30 cellular contexts compared by ENCODE assay signal in the genomic region with DNA sequence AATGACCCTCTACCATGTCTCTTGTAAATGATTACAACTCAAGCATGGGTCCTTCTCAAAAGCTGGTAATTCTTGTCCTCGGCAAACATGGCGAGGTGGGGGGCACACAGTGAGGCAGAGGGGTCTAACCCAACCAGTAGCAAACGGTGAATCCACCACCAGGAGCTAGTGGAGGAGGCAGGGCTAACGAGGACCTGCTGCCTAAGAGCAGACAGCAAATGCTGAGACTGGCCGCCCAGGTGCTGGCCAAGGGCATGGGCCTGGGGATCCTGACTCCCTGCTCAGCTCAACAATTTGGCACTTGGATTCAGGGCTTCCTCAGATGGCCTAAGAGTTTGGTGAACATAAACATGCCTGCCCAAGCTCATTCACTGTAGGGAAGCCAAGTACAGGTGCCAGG. TPM values are rescaled to one million over a fixed set of nuclear protein-coding genes. Genes with fewer than 3 reads are reported as not detected.
"Had no signal": no experiment of that assay in that cellular context is flagged by ENCODE, and none has a peak within 500 bp of the region (broad histone marks: within the 10 kb centered on the region; RNA-seq: fewer than 3 reads in every experiment).

No MANE protein-coding gene starts in this region.

- H3K4me1 Mint-ChIP-seq: activated CD4-positive, alpha-beta T cell treated with anti-CD3 and anti-CD28 coated beads, Interleukin-2, amount 10 ng/mL, durations not matched to agents 24 days and 14 days; activated naive CD8-positive, alpha-beta T cell treated with anti-CD3 and anti-CD28 coated beads, Interleukin-2, amount 50 U/mL, for 24 hours; brain had no signal

- DNase-seq: activated CD4-positive, alpha-beta T cell treated with anti-CD3 and anti-CD28 coated beads for 1 hour; activated CD4-positive, alpha-beta T cell treated with anti-CD3 and anti-CD28 coated beads, Interleukin-2, amount 10 ng/mL, durations not matched to agents 24 days and 14 days; activated CD4-positive, alpha-beta T cell treated with anti-CD3 and anti-CD28 coated beads, Interleukin-2, amount 50 U/mL, for 48 hours; activated CD4-positive, CD25-positive, alpha-beta regulatory T cell; activated CD8-positive, alpha-beta T cell treated with anti-CD3 and anti-CD28 coated beads, Interleukin-2, amount 10 ng/mL, durations not matched to agents 7 days and 5 days; activated gamma-delta T cell treated with Interleukin-2 at 50 U/mL for 16 hours; activated naive CD4-positive, alpha-beta T cell treated with anti-CD3 and anti-CD28 coated beads, Interleukin-2, amount 10 ng/mL, durations not matched to agents 7 days and 5 days; activated naive CD8-positive, alpha-beta T cell treated with anti-CD3 and anti-CD28 coated beads, Interleukin-2, amount 50 U/mL, for 24 hours; activated T-cell treated with anti-CD3 and anti-CD28 coated beads, Interleukin-2, amount 50 U/mL, for 24 hours; anterior cingulate cortex; cerebellar nuclear complex; Karpas-422; KBM-7; NCI-H1105; NCI-H1417 treated with DMSO at 0.1 percent for 48 hours; NCI-H1930; NCI-H2081 treated with DMSO at 0.1 percent for 48 hours; NCI-H226; NCI-H446 treated with DMSO at 0.1 percent for 48 hours; NCI-H524; SIG-M5; T-cell; T-helper 2 cell; T-helper 9 cell; WERI-Rb-1 had no signal

- H3K36me3 Mint-ChIP-seq: activated naive CD8-positive, alpha-beta T cell had no signal

- H3K27me3 Mint-ChIP-seq: activated CD4-positive, alpha-beta T cell treated with anti-CD3 and anti-CD28 coated beads, Interleukin-2, amount 10 ng/mL, durations not matched to agents 24 days and 14 days; activated naive CD4-positive, alpha-beta T cell treated with anti-CD3 and anti-CD28 coated beads, Interleukin-2, amount 10 ng/mL, durations not matched to agents 7 days and 5 days; activated naive CD8-positive, alpha-beta T cell; activated naive CD8-positive, alpha-beta T cell treated with anti-CD3 and anti-CD28 coated beads, Interleukin-2, amount 50 U/mL, for 24 hours; activated T-cell treated with anti-CD3 and anti-CD28 coated beads, Interleukin-2, amount 50 U/mL, for 24 hours; brain; T-cell had no signal

- H3K27ac Mint-ChIP-seq: activated CD4-positive, alpha-beta T cell treated with anti-CD3 and anti-CD28 coated beads, Interleukin-2, amount 10 ng/mL, durations not matched to agents 24 days and 14 days; activated naive CD4-positive, alpha-beta T cell treated with anti-CD3 and anti-CD28 coated beads, Interleukin-2, amount 10 ng/mL, durations not matched to agents 7 days and 5 days; activated naive CD8-positive, alpha-beta T cell; activated naive CD8-positive, alpha-beta T cell treated with anti-CD3 and anti-CD28 coated beads, Interleukin-2, amount 50 U/mL, for 24 hours had no signal

- ATAC-seq: activated CD8-positive, alpha-beta T cell treated with anti-CD3 and anti-CD28 coated beads, Interleukin-2, amount 10 ng/mL, durations not matched to agents 7 days and 5 days; activated naive CD8-positive, alpha-beta T cell treated with anti-CD3 and anti-CD28 coated beads, Interleukin-2, amount 50 U/mL, for 24 hours; Panc1; SK-N-SH treated with all-trans-retinoic acid at 6 μM for 48 hours; T-cell had no signal

- H3K27ac ChIP-seq: WERI-Rb-1 had no signal

- H3K4me3 Mint-ChIP-seq: activated CD4-positive, alpha-beta T cell treated with anti-CD3 and anti-CD28 coated beads, Interleukin-2, amount 10 ng/mL, durations not matched to agents 24 days and 14 days; activated CD8-positive, alpha-beta T cell treated with anti-CD3 and anti-CD28 coated beads, Interleukin-2, amount 10 ng/mL, durations not matched to agents 7 days and 5 days; activated naive CD4-positive, alpha-beta T cell treated with anti-CD3 and anti-CD28 coated beads, Interleukin-2, amount 10 ng/mL, durations not matched to agents 7 days and 5 days; activated naive CD8-positive, alpha-beta T cell; activated naive CD8-positive, alpha-beta T cell treated with anti-CD3 and anti-CD28 coated beads, Interleukin-2, amount 50 U/mL, for 24 hours; activated T-cell treated with anti-CD3 and anti-CD28 coated beads, Interleukin-2, amount 50 U/mL, for 24 hours; brain; T-cell had no signal

RNA-seq across cellular contexts. Expression of a gene that starts 55.8 kb away (rescaled TPM):
- total RNA-seq: activated CD8-positive, alpha-beta T cell treated with anti-CD3 and anti-CD28 coated beads, Interleukin-2, amount 10 ng/mL, durations not matched to agents 7 days and 5 days; SK-MEL-5 had no signal
